In the genomic region with DNA sequence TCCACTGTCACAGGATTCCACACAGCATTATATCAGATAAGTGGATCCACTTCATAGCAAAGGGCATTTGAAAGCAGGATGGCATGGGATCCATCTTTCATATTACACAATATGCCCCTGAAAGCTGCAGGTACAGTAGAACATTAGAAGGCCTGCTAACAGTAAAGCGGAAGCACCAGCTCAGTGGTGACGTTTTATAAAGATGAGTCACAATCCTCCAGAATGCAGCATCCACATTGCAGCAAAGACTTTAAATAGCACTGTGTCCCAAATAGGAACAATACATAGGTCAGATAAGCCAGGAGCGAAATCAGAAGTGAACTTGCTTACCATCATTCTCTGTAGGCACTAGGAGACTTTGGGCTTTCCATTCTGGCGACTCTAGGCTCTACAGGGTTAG, we compare ENCODE assay signal across 13 cellular contexts.
"Had no signal": no experiment of that assay in that cellular context is flagged by ENCODE, and none has a peak within 500 bp of the region (broad histone marks: within the 10 kb centered on the region; RNA-seq: fewer than 3 reads in every experiment).

No MANE protein-coding gene starts in this region.

- H3K36me3 Mint-ChIP-seq: activated naive CD8-positive, alpha-beta T cell treated with anti-CD3 and anti-CD28 coated beads, Interleukin-2, amount 10 ng/mL, durations not matched to agents 7 days and 5 days; stimulated activated memory B cell treated with anti-CD40 and anti-IgM and Interleukin-4, amounts not matched to agents 10 μg/mL and 1 μg/mL and 100 μg/mL, for 72 hours had no signal

- H3K9me3 Mint-ChIP-seq: endodermal cell had no signal

- H3K4me1 ChIP-seq: left lung had no signal

- DNase-seq: activated CD4-positive, alpha-beta T cell treated with anti-CD3 and anti-CD28 coated beads, Interleukin-2, amount 50 U/mL, for 1 hour; activated CD8-positive, alpha-beta memory T cell treated with anti-CD3 and anti-CD28 coated beads for 24 hours; activated naive CD8-positive, alpha-beta T cell treated with anti-CD3 and anti-CD28 coated beads, Interleukin-2, amount 10 ng/mL, durations not matched to agents 7 days and 5 days; anterior cingulate cortex; endodermal cell; erythroblast; hippocampal formation; kidney; left lung had no signal

- ATAC-seq: left lung; natural killer cell treated with Interleukin-12 subunit alpha and Interleukin-12 subunit beta and Interleukin-15 and Interleukin-18, amount 100 ng/mL, for 72 hours; stimulated activated memory B cell treated with anti-CD40 and anti-IgM and Interleukin-4, amounts not matched to agents 10 μg/mL and 1 μg/mL and 100 μg/mL, for 72 hours had no signal

- H3K4me3 ChIP-seq: left lung had no signal

- H3K9me3 ChIP-seq: left lung had no signal

- H3K4me3 Mint-ChIP-seq: activated naive CD8-positive, alpha-beta T cell treated with anti-CD3 and anti-CD28 coated beads, Interleukin-2, amount 10 ng/mL, durations not matched to agents 7 days and 5 days; activated T-helper 1 cell treated with anti-CD3 and anti-CD28 coated beads, Interleukin-12 subunit alpha, Interleukin-12 subunit beta, Interleukin-2, Interleukin-4 antibody, amounts not matched to agents 30 ng/mL and 10 ng/mL and 1 ng/mL, durations not matched to agents 14 hours and 24 hours and 36 hours; endodermal cell; natural killer cell treated with Interleukin-12 subunit alpha and Interleukin-12 subunit beta and Interleukin-15 and Interleukin-18, amount 100 ng/mL, for 72 hours; stimulated activated memory B cell treated with anti-CD40 and anti-IgM and Interleukin-4, amounts not matched to agents 10 μg/mL and 1 μg/mL and 100 μg/mL, for 72 hours; T-helper 2 cell treated with Interferon-gamma antibody and Interleukin-4, amounts not matched to agents 5 μg/mL and 100 μg/mL, for 36 hours had no signal

- H3K27ac ChIP-seq: left lung had no signal

- H3K36me3 ChIP-seq: left lung had no signal

- H3K27ac Mint-ChIP-seq: activated naive CD8-positive, alpha-beta T cell treated with anti-CD3 and anti-CD28 coated beads, Interleukin-2, amount 10 ng/mL, durations not matched to agents 7 days and 5 days; activated T-helper 1 cell treated with anti-CD3 and anti-CD28 coated beads, Interleukin-12 subunit alpha, Interleukin-12 subunit beta, Interleukin-2, Interleukin-4 antibody, amounts not matched to agents 30 ng/mL and 10 ng/mL and 1 ng/mL, durations not matched to agents 14 hours and 24 hours and 36 hours; endodermal cell; natural killer cell treated with Interleukin-12 subunit alpha and Interleukin-12 subunit beta and Interleukin-15 and Interleukin-18, amount 100 ng/mL, for 72 hours; stimulated activated memory B cell treated with anti-CD40 and anti-IgM and Interleukin-4, amounts not matched to agents 10 μg/mL and 1 μg/mL and 100 μg/mL, for 72 hours; T-helper 2 cell treated with Interferon-gamma antibody and Interleukin-4, amounts not matched to agents 5 μg/mL and 100 μg/mL, for 36 hours had no signal

- H3K4me1 Mint-ChIP-seq: activated naive CD8-positive, alpha-beta T cell treated with anti-CD3 and anti-CD28 coated beads, Interleukin-2, amount 10 ng/mL, durations not matched to agents 7 days and 5 days; stimulated activated memory B cell treated with anti-CD40 and anti-IgM and Interleukin-4, amounts not matched to agents 10 μg/mL and 1 μg/mL and 100 μg/mL, for 72 hours had no signal

- H3K27me3 ChIP-seq: left lung had no signal
